10 cellular contexts compared by ENCODE assay signal in the genomic region with DNA sequence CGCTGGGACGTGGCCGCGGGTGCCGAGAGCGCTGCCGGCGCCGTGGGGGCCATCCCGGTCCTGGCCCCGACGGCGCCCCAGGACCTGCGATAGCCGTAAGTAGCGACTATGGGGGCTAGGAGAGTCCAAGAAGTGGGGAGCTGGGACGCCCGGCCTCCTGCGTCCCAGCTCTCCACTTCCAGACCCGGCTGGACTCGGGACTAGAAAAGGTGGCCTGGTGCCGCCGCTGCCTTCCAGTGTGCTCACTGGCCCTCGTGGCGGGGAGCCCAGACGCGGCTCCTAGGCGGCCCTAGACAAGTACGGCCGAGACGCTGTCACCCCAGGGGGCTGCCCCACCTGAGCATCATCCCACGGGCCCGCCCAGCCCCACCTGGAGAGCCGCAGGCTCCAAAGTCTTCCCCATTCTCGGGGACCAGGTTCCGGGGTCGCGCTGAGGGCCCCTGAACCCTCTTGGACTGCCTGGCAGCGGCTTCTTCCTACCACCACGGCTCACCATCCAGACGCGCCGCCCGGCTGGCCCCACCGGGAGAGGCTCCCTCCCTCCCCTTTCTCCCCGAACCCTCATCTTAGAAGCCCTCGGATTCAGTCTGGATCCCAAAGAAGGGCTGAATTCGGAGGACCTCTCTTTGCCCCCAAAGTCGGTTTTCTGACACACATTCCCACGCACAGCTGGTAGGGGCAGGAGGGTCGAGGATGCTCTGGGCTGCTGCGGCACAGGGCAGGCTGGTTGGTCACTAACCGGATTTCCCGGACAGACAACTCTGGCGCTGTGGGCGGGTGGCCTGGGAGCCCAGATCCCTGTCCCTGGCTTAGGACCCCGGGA. TPM values are rescaled to one million over a fixed set of nuclear protein-coding genes. Genes with fewer than 3 reads are reported as not detected.
DNase-seq lines count a peak whose midpoint lies in the region; ATAC-seq and TF ChIP-seq lines count a peak whose summit lies in the region.
"Had no signal": no experiment of that assay in that cellular context is flagged by ENCODE, and none has a peak within 500 bp of the region (broad histone marks: within the 10 kb centered on the region; RNA-seq: fewer than 3 reads in every experiment).

No MANE protein-coding gene starts in this region.

- peak overlapping the region; percentile 81; the same call in 1 of the 2 replicates for H3K4me3 ChIP-seq in iPS DF 6.9 (ENCODE audit: low read length)
- peak overlapping the region; percentile 64 for H3K4me3 ChIP-seq in psoas muscle

- no peak overlapping the region for H3K27ac ChIP-seq in iPS DF 6.9 (ENCODE audit: low read length)
- no peak overlapping the region for H3K27ac ChIP-seq in psoas muscle

- no peaks in the 10 kb centered on the region for H3K36me3 ChIP-seq in iPS DF 6.9 (ENCODE audit: control insufficient read depth, insufficient read depth, low read length)
- no peaks in the 10 kb centered on the region for H3K36me3 ChIP-seq in psoas muscle (ENCODE audit: insufficient read depth in 1 of 2, low read depth in 1 of 2)

- CTCF ChIA-PET in activated CD8-positive, alpha-beta T cell treated with anti-CD3 and anti-CD28 coated beads for 36 hours (lab: Charles Lee) = interaction anchor here (1.0 kb wide), 1 partner anchor 269 kb away, joined by 3 read pairs; no protein-coding TSS in a partner anchor

- intact Hi-C loops in activated CD8-positive, alpha-beta T cell treated with anti-CD3 and anti-CD28 coated beads for 36 hours (cut with micrococcal nuclease) = no loop called here
- intact Hi-C loops in psoas muscle (cut with DNase I) = no loop called here
- intact Hi-C loops in activated T-helper 1 cell treated with anti-CD3 and anti-CD28 coated beads, Interleukin-12 subunit alpha, Interleukin-12 subunit beta, Interleukin-2, Interleukin-4 antibody, amounts not matched to agents 30 ng/mL and 10 ng/mL and 1 ng/mL, durations not matched to agents 14 hours and 24 hours and 36 hours (cut with micrococcal nuclease) = no loop called here

- H3K4me1 Mint-ChIP-seq in activated CD8-positive, alpha-beta T cell treated with anti-CD3 and anti-CD28 coated beads for 36 hours (ENCODE audit: low read depth) = peaks cover 4% of the 10 kb centered on the region
- no peaks in the 10 kb centered on the region for H3K4me1 Mint-ChIP-seq in activated T-helper 1 cell treated with anti-CD3 and anti-CD28 coated beads, Interleukin-12 subunit alpha, Interleukin-12 subunit beta, Interleukin-2, Interleukin-4 antibody, amounts not matched to agents 30 ng/mL and 10 ng/mL and 1 ng/mL, durations not matched to agents 14 hours and 24 hours and 36 hours (ENCODE audit: low read depth)

- DNase-seq in ELF-1 (ENCODE audit: low read depth, low spot score) (peak; percentile 83), iPS DF 6.9 (ENCODE audit: low read depth, low spot score) (no peak), psoas muscle (no peak), EL (no peak), activated gamma-delta T cell (lab: John Stamatoyannopoulos, UW) (no peak), superior temporal gyrus (ENCODE audit: extremely low spot score) (no peak)
- DNase-seq in activated CD8-positive, alpha-beta T cell treated with anti-CD3 and anti-CD28 coated beads for 36 hours = no peak
- no peak for DNase-seq in activated T-helper 1 cell treated with anti-CD3 and anti-CD28 coated beads, Interleukin-12 subunit alpha, Interleukin-12 subunit beta, Interleukin-2, Interleukin-4 antibody, amounts not matched to agents 30 ng/mL and 10 ng/mL and 1 ng/mL, durations not matched to agents 14 hours and 24 hours and 36 hours (ENCODE audit: low spot score)

- H3K27me3 ChIP-seq in iPS DF 6.9 (ENCODE audit: control insufficient read depth, insufficient read depth, low read length) = peaks cover 2% of the 10 kb centered on the region; the same call in 1 of the 2 replicates
- peaks cover 0 to 58% (median 32%) of the 10 kb centered on the region in 3 donors for H3K27me3 ChIP-seq in psoas muscle (ENCODE audit: insufficient read depth in 3 of 3, low read length in 2 of 3)

- H3K4me1 ChIP-seq in iPS DF 6.9 (ENCODE audit: control insufficient read depth, insufficient read depth, low read length) (peaks cover 12% of the 10 kb centered on the region), psoas muscle (peaks cover 10% of the 10 kb centered on the region)

- H3K27me3 Mint-ChIP-seq in activated CD8-positive, alpha-beta T cell treated with anti-CD3 and anti-CD28 coated beads for 36 hours = peaks cover 34% of the 10 kb centered on the region
- peaks cover 55% of the 10 kb centered on the region for H3K27me3 Mint-ChIP-seq in activated T-helper 1 cell treated with anti-CD3 and anti-CD28 coated beads, Interleukin-12 subunit alpha, Interleukin-12 subunit beta, Interleukin-2, Interleukin-4 antibody, amounts not matched to agents 30 ng/mL and 10 ng/mL and 1 ng/mL, durations not matched to agents 14 hours and 24 hours and 36 hours (ENCODE audit: insufficient read depth)

- H3K27ac Mint-ChIP-seq in activated CD8-positive, alpha-beta T cell treated with anti-CD3 and anti-CD28 coated beads for 36 hours = no peak overlapping the region
- no peak overlapping the region for H3K27ac Mint-ChIP-seq in activated T-helper 1 cell treated with anti-CD3 and anti-CD28 coated beads, Interleukin-12 subunit alpha, Interleukin-12 subunit beta, Interleukin-2, Interleukin-4 antibody, amounts not matched to agents 30 ng/mL and 10 ng/mL and 1 ng/mL, durations not matched to agents 14 hours and 24 hours and 36 hours

- TF ChIP-seq CTCF in activated CD8-positive, alpha-beta T cell treated with anti-CD3 and anti-CD28 coated beads for 36 hours (IDR thresholded peaks at IDR 0.05) = no peak
- no peak for TF ChIP-seq CTCF in psoas muscle (IDR thresholded peaks at IDR 0.05)

- no CpG with 5 or more reads among the region's 57 CpGs for WGBS in iPS DF 6.9 (ENCODE audit: insufficient coverage, insufficient read length)
- 36 to 41% (median 40%) methylated on average over 47 to 57 of the region's 57 CpGs for WGBS in psoas muscle, 3 donors

- POLR2A ChIA-PET in activated CD8-positive, alpha-beta T cell treated with anti-CD3 and anti-CD28 coated beads for 36 hours (lab: Charles Lee) = no interaction called here

- H3K9me3 ChIP-seq in iPS DF 6.9 (ENCODE audit: control insufficient read depth, insufficient read depth, low read length) = no peaks in the 10 kb centered on the region
- H3K9me3 ChIP-seq in psoas muscle = no peaks in the 10 kb centered on the region

- no peaks in the 10 kb centered on the region for H3K36me3 Mint-ChIP-seq in activated CD8-positive, alpha-beta T cell treated with anti-CD3 and anti-CD28 coated beads for 36 hours (ENCODE audit: low read depth)
- peaks cover 2% of the 10 kb centered on the region for H3K36me3 Mint-ChIP-seq in activated T-helper 1 cell treated with anti-CD3 and anti-CD28 coated beads, Interleukin-12 subunit alpha, Interleukin-12 subunit beta, Interleukin-2, Interleukin-4 antibody, amounts not matched to agents 30 ng/mL and 10 ng/mL and 1 ng/mL, durations not matched to agents 14 hours and 24 hours and 36 hours (ENCODE audit: low read depth)

- no peak for ATAC-seq in activated CD8-positive, alpha-beta T cell treated with anti-CD3 and anti-CD28 coated beads for 36 hours
- ATAC-seq in psoas muscle = no peak

- peak overlapping the region; percentile 45 for H3K4me3 Mint-ChIP-seq in activated CD8-positive, alpha-beta T cell treated with anti-CD3 and anti-CD28 coated beads for 36 hours
- H3K4me3 Mint-ChIP-seq in activated T-helper 1 cell treated with anti-CD3 and anti-CD28 coated beads, Interleukin-12 subunit alpha, Interleukin-12 subunit beta, Interleukin-2, Interleukin-4 antibody, amounts not matched to agents 30 ng/mL and 10 ng/mL and 1 ng/mL, durations not matched to agents 14 hours and 24 hours and 36 hours = no peak overlapping the region

- H3K9me3 Mint-ChIP-seq in activated CD8-positive, alpha-beta T cell treated with anti-CD3 and anti-CD28 coated beads for 36 hours = no peaks in the 10 kb centered on the region
- no peaks in the 10 kb centered on the region for H3K9me3 Mint-ChIP-seq in activated T-helper 1 cell treated with anti-CD3 and anti-CD28 coated beads, Interleukin-12 subunit alpha, Interleukin-12 subunit beta, Interleukin-2, Interleukin-4 antibody, amounts not matched to agents 30 ng/mL and 10 ng/mL and 1 ng/mL, durations not matched to agents 14 hours and 24 hours and 36 hours

RNA-seq across cellular contexts. Expression of gene MDFI, which starts 0.9 kb away (rescaled TPM):
- total RNA-seq in activated CD8-positive, alpha-beta T cell treated with anti-CD3 and anti-CD28 coated beads for 36 hours = not detected
- 1 to 10 TPM in 2 of 4 donors, under 1 TPM in 2; 0.53 to 3.0 (median 1.1) TPM for total RNA-seq in psoas muscle
- polyA plus RNA-seq in psoas muscle = 1 to 10 TPM in 1 of 3 donors, under 1 TPM in 2; 0.53 to 1.1 (median 0.89) TPM
- total RNA-seq in activated T-helper 1 cell treated with anti-CD3 and anti-CD28 coated beads, Interleukin-12 subunit alpha, Interleukin-12 subunit beta, Interleukin-2, Interleukin-4 antibody, amounts not matched to agents 30 ng/mL and 10 ng/mL and 1 ng/mL, durations not matched to agents 14 hours and 24 hours and 36 hours = not detected in 2 replicates
- total RNA-seq: fibroblast of villous mesenchyme; T-helper 2 cell treated with Interferon-gamma antibody and Interleukin-4, amounts not matched to agents 100 ng/mL and 5 ng/mL, for 36 hours had no signal
